ENCODE assay signal across 14 cellular contexts in the genomic region with DNA sequence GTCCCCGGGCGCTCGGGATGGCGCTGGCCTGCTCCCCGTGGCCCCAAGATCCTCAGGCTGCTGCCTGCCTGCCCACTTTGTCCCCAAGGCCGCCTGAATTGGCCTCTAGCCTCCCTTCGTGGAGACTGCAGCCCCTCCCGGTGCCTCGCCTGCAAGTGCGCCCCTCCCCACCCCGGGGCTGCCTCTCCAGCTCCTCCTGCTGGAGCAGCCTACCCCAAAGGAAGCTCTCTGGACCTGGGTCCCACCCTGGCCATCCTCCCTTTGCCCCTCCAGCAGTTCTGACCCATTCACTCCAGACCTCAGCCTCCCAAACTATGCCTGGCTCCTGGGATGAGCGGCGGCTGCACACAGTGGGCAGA. TPM values are rescaled to one million over a fixed set of nuclear protein-coding genes. Genes with fewer than 3 reads are reported as not detected.
DNase-seq lines count a peak whose midpoint lies in the region; ATAC-seq and TF ChIP-seq lines count a peak whose summit lies in the region.
"Had no signal": no experiment of that assay in that cellular context is flagged by ENCODE, and none has a peak within 500 bp of the region (broad histone marks: within the 10 kb centered on the region; RNA-seq: fewer than 3 reads in every experiment).

No MANE protein-coding gene starts in this region.

- DNase-seq in BE2C (no peak), GM06990 (ENCODE audit: extremely low read depth, insufficient read length) (peak; percentile 11), Peyer's patch (peak in 2 of 3 donors; percentile 44 to 46), iPS-NIHi11 (ENCODE audit: low spot score) (peak; percentile 73), SW480 (ENCODE audit: low spot score) (no peak), HCEC 1CT (no peak), SK-N-DZ (ENCODE audit: low spot score) (no peak)
- DNase-seq: activated CD4-positive, alpha-beta memory T cell treated with anti-CD3 and anti-CD28 coated beads, Interleukin-2, amount 10 ng/mL, durations not matched to agents 7 days and 5 days; EL; NCI-H2171; NK-92 treated with Interleukin-12 subunit alpha and Interleukin-12 subunit beta, amount 100 ng/mL, for 24 hours had no signal

- H3K36me3 ChIP-seq in BE2C (no peaks in the 10 kb centered on the region), GM06990 (ENCODE audit: control insufficient read depth, insufficient read depth, low read length) (no peaks in the 10 kb centered on the region), Peyer's patch (no peaks in the 10 kb centered on the region)

- TF ChIP-seq POLR2A in Peyer's patch (IDR thresholded peaks at IDR 0.05): no peak

- H3K4me3 ChIP-seq in BE2C (ENCODE audit: low read depth, low read length) (no peak overlapping the region), GM06990 (replicated peaks; ENCODE audit: low read depth, low read length) (no peak overlapping the region), Peyer's patch (no peak overlapping the region)
- H3K4me3 ChIP-seq: body of pancreas had no signal

- H3K4me1 ChIP-seq in BE2C (peaks cover 7% of the 10 kb centered on the region), Peyer's patch (peaks cover 0 to 27% (median 6%) of the 10 kb centered on the region in 4 donors)

- peak overlapping the region in 1 of 4 donors; percentile 76 for H3K27ac ChIP-seq in Peyer's patch
- H3K27ac ChIP-seq: body of pancreas had no signal

- TF ChIP-seq CTCF in BE2C (IDR thresholded peaks at IDR 0.05; ENCODE audit: low read depth, low read length): peak; percentile 25; the same call in 1 of the 2 replicates
- no peak for TF ChIP-seq CTCF in GM06990 (IDR thresholded peaks at IDR 0.05; ENCODE audit: insufficient read depth, low read length, poor library complexity, severe bottlenecking)
- no peak for TF ChIP-seq CTCF in Peyer's patch (IDR thresholded peaks at IDR 0.05)

- no peak for ATAC-seq in HG03135 (IDR thresholded peaks at IDR 0.05; ENCODE audit: unreplicated experiment)

- no peaks in the 10 kb centered on the region for H3K27me3 ChIP-seq in BE2C
- H3K27me3 ChIP-seq in GM06990 (replicated peaks; ENCODE audit: control insufficient read depth, insufficient read depth, low read length): no peaks in the 10 kb centered on the region
- H3K27me3 ChIP-seq in Peyer's patch: no peaks in the 10 kb centered on the region
- H3K27me3 ChIP-seq: body of pancreas had no signal

- no peaks in the 10 kb centered on the region; the same call in 1 of the 2 replicates for H3K9me3 ChIP-seq in BE2C
- H3K9me3 ChIP-seq in Peyer's patch: no peaks in the 10 kb centered on the region
- H3K9me3 ChIP-seq: body of pancreas had no signal

RNA-seq across cellular contexts. Expression of gene ESPNL, which starts 6.2 kb away (rescaled TPM):
- polyA plus RNA-seq in BE2C (2012; ENCODE audit: insufficient read depth, insufficient read length, low read depth): 0.65 TPM
- 1 to 10 TPM in 1 of 4 donors, under 1 TPM in 1, not detected in 2; 0.27 to 2.5 TPM for total RNA-seq in Peyer's patch
- 10.9 and 11.8 TPM in 2 replicates for polyA plus RNA-seq in SK-N-DZ (2014; cell fraction: cytosol; rRNA removed)
- polyA plus RNA-seq in SK-N-DZ (2014; cell fraction: nucleus; rRNA removed): 29.8 and 39.1 TPM in 2 replicates
- total RNA-seq: body of pancreas, dermis microvascular lymphatic vessel endothelial cell had no signal

RNA-seq across cellular contexts. Expression of gene KLHL30, which starts 32.1 kb away (rescaled TPM):
- 1.8 TPM for polyA plus RNA-seq in BE2C (2012; ENCODE audit: insufficient read depth, insufficient read length, low read depth)
- under 1 TPM in 2 of 4 donors, not detected in 2; 0.27 to 0.28 TPM for total RNA-seq in Peyer's patch
- 4.3 and 6.4 TPM in 2 replicates for polyA plus RNA-seq in SK-N-DZ (2014; cell fraction: cytosol; rRNA removed)
- 6.6 and 8.2 TPM in 2 replicates for polyA plus RNA-seq in SK-N-DZ (2014; cell fraction: nucleus; rRNA removed)
- total RNA-seq: activated CD4-positive, alpha-beta memory T cell treated with anti-CD3 and anti-CD28 coated beads, Interleukin-2, amount 10 ng/mL, durations not matched to agents 7 days and 5 days; dermis microvascular lymphatic vessel endothelial cell had no signal

RNA-seq across cellular contexts. Expression of gene SCLY, which starts 45.5 kb away (rescaled TPM):
- 63.6 TPM for polyA plus RNA-seq in BE2C (2012; ENCODE audit: insufficient read depth, insufficient read length, low read depth)
- total RNA-seq in Peyer's patch: 10 to 100 TPM; 13.2 to 45.2 (median 24.2) TPM
- 78.3 and 103 TPM in 2 replicates for polyA plus RNA-seq in SK-N-DZ (2014; cell fraction: cytosol; rRNA removed)
- 76.2 and 101 TPM in 2 replicates for polyA plus RNA-seq in SK-N-DZ (2014; cell fraction: nucleus; rRNA removed)

RNA-seq across cellular contexts. Expression of gene ERFE, which starts 52.5 kb away (rescaled TPM):
- polyA plus RNA-seq in BE2C (2012; ENCODE audit: insufficient read depth, insufficient read length, low read depth): 0.43 TPM
- total RNA-seq in Peyer's patch: under 1 TPM in 3 of 4 donors, not detected in 1; 0.40 to 0.57 (median 0.53) TPM
- 4.6 and 6.2 TPM in 2 replicates for polyA plus RNA-seq in SK-N-DZ (2014; cell fraction: cytosol; rRNA removed)
- 4.9 and 13.2 TPM in 2 replicates for polyA plus RNA-seq in SK-N-DZ (2014; cell fraction: nucleus; rRNA removed)
- total RNA-seq: activated CD4-positive, alpha-beta memory T cell treated with anti-CD3 and anti-CD28 coated beads, Interleukin-2, amount 10 ng/mL, durations not matched to agents 7 days and 5 days had no signal

Comparison
In these comparisons a context has a peak if more than half of its experiments do, and no peak if none do; other contexts are left out.
1. DNase-seq: peak in GM06990 (single experiment), Peyer's patch (2 of 3) and iPS-NIHi11 (single experiment); none in BE2C (single experiment), SW480 (single experiment), HCEC 1CT (single experiment) and SK-N-DZ (single experiment).